ENCODE assay signal across 15 cellular contexts in genomic region chr7:105978035-105978434, GRCh38. TPM values are rescaled to one million over a fixed set of nuclear protein-coding genes. Genes with fewer than 3 reads are reported as not detected.
DNase-seq lines count a peak whose midpoint lies in the region; ATAC-seq and TF ChIP-seq lines count a peak whose summit lies in the region.
"Had no signal": no experiment of that assay in that cellular context is flagged by ENCODE, and none has a peak within 500 bp of the region (broad histone marks: within the 10 kb centered on the region; RNA-seq: fewer than 3 reads in every experiment).

No MANE protein-coding gene starts in this region.

- H3K27ac ChIP-seq in right atrium auricular region (no peak overlapping the region), lower lobe of right lung (no peak overlapping the region)
- H3K27ac ChIP-seq: HL-60 had no signal

- no peak for TF ChIP-seq CTCF in right atrium auricular region (IDR thresholded peaks at IDR 0.05)
- no peak for TF ChIP-seq CTCF in lower lobe of right lung (IDR thresholded peaks at IDR 0.05)
- TF ChIP-seq CTCF in GM10248 (IDR thresholded peaks at IDR 0.05; ENCODE audit: control extremely low read depth, extremely low read depth, low read depth, missing control alignments) = no peak

- no peak for DNase-seq in Right ventricle myocardium superior
- no peak for DNase-seq in right atrium auricular region (ENCODE audit: low spot score)
- DNase-seq in cerebellar cortex (ENCODE audit: low spot score) = peak; percentile 41
- DNase-seq in lower lobe of right lung = no peak
- no peak for DNase-seq in GM10248 (ENCODE audit: extremely low spot score)
- no peak for DNase-seq in NCI-H82 (lab: John Stamatoyannopoulos, UW)
- DNase-seq: CD4-positive, CD25-positive, alpha-beta regulatory T cell; MV-4-11; NCI-H187; NCI-H2171 treated with DMSO at 0.1 percent for 48 hours; NCI-H526 treated with DMSO at 0.1 percent for 48 hours; SHP77 had no signal

- POLR2A ChIA-PET in GM10248 (lab: Yijun Ruan, JAX) = no interaction called here

- H3K4me1 ChIP-seq in right atrium auricular region (peaks cover 0 to 6% of the 10 kb centered on the region in 2 donors), lower lobe of right lung (peaks cover 7% of the 10 kb centered on the region)

- no peaks in the 10 kb centered on the region for H3K36me3 ChIP-seq in right atrium auricular region
- H3K36me3 ChIP-seq in lower lobe of right lung = no peaks in the 10 kb centered on the region

- H3K9me3 ChIP-seq in right atrium auricular region (no peaks in the 10 kb centered on the region), lower lobe of right lung (no peaks in the 10 kb centered on the region)

- ATAC-seq in Right ventricle myocardium superior (ENCODE audit: poor library complexity) (peak; percentile 92), lower lobe of right lung (peak; percentile 78 to 92), GM18870 (IDR thresholded peaks at IDR 0.05; ENCODE audit: unreplicated experiment) (no peak)
- ATAC-seq: Panc1 had no signal

- CTCF ChIA-PET in GM10248 (lab: Yijun Ruan, JAX) = interaction anchor here (1.6 kb wide), 1 partner anchor 176 kb away, joined by 3 read pairs; no protein-coding TSS in a partner anchor

- H3K4me3 ChIP-seq in right atrium auricular region = no peak overlapping the region
- no peak overlapping the region for H3K4me3 ChIP-seq in lower lobe of right lung

- intact Hi-C loops in Right ventricle myocardium superior (cut with DNase I) = no loop called here
- intact Hi-C loops in lower lobe of right lung (cut with DNase I) = no loop called here

- H3K27me3 ChIP-seq in right atrium auricular region = no peaks in the 10 kb centered on the region
- no peaks in the 10 kb centered on the region for H3K27me3 ChIP-seq in lower lobe of right lung (ENCODE audit: low read depth)

RNA-seq across cellular contexts. Expression of gene CDHR3, which starts 15.0 kb away (rescaled TPM):
- total RNA-seq in Right ventricle myocardium superior (12.4 TPM), right atrium auricular region (under 1 TPM in 1 of 2 donors, not detected in 1; 0.79 TPM), lower lobe of right lung (28.7 TPM)
